In genomic region chr9:91170951-91171350, GRCh38 we compare ENCODE assay signal across 7 cellular contexts.
"Had no signal": no experiment of that assay in that cellular context is flagged by ENCODE, and none has a peak within 500 bp of the region (broad histone marks: within the 10 kb centered on the region; RNA-seq: fewer than 3 reads in every experiment).

No MANE protein-coding gene starts in this region.

- H3K4me1 ChIP-seq: HAP-1 had no signal

- DNase-seq: GM23248, GOT3, H7, IMR-90, KBM-7 had no signal

- H3K9ac ChIP-seq: GM23248, KMS-11 had no signal

- H3K36me3 ChIP-seq: HAP-1 had no signal

- H3K4me3 ChIP-seq: GM23248, HAP-1 had no signal

- H3K27ac ChIP-seq: GM23248, KMS-11 had no signal
